ENCODE assay signal across 23 cellular contexts in genomic region chr15:23734856-23735255, GRCh38. TPM values are rescaled to one million over a fixed set of nuclear protein-coding genes. Genes with fewer than 3 reads are reported as not detected.
"Had no signal": no experiment of that assay in that cellular context is flagged by ENCODE, and none has a peak within 500 bp of the region (broad histone marks: within the 10 kb centered on the region; RNA-seq: fewer than 3 reads in every experiment).

No MANE protein-coding gene starts in this region.

- H3K4me3 ChIP-seq: breast epithelium, heart left ventricle, ovary, skin epidermis, thoracic aorta had no signal

- DNase-seq: activated B cell treated with CpG ODN at 0.5 μM for 24 hours; activated CD4-positive, alpha-beta T cell treated with anti-CD3 and anti-CD28 coated beads, Interleukin-2, amount 50 U/mL, for 1 hour; activated CD8-positive, alpha-beta T cell treated with anti-CD3 and anti-CD28 coated beads for 36 hours; activated naive CD8-positive, alpha-beta T cell treated with anti-CD3 and anti-CD28 coated beads, Interleukin-2, amount 50 U/mL, for 24 hours; activated T-cell treated with anti-CD3 and anti-CD28 coated beads, Interleukin-2, amount 50 U/mL, for 48 hours; central memory CD4-positive, alpha-beta T cell; endodermal cell; foreskin fibroblast; heart left ventricle; immature natural killer cell; naive B cell; nephron progenitor cell; ovary; retina; stimulated activated CD4-positive, alpha-beta T cell treated with anti-CD3 and anti-CD28 coated beads, Interleukin-12 subunit alpha, Interleukin-12 subunit beta, amount 100 ng/mL, for 4 hours; stimulated activated CD4-positive, alpha-beta T cell treated with anti-CD3 and anti-CD28 coated beads, Interleukin-4, amount 100 ng/mL, for 1 hour; trophoblast cell had no signal

- ATAC-seq: activated CD8-positive, alpha-beta T cell treated with anti-CD3 and anti-CD28 coated beads for 36 hours; activated naive CD8-positive, alpha-beta T cell treated with anti-CD3 and anti-CD28 coated beads, Interleukin-2, amount 50 U/mL, for 24 hours; esophagus mucosa; heart left ventricle; sciatic nerve had no signal

- H3K4me1 ChIP-seq: breast epithelium, heart left ventricle had no signal

- H3K27me3 ChIP-seq: breast epithelium, heart left ventricle, ovary had no signal

- FAIRE-seq: urothelium cell line had no signal

- H3K27ac ChIP-seq: breast epithelium, heart left ventricle, ovary, skin epidermis, thoracic aorta had no signal

- H3K36me3 ChIP-seq: breast epithelium, heart left ventricle, ovary, thoracic aorta had no signal

- H3K9me3 ChIP-seq: ovary, thoracic aorta had no signal

RNA-seq across cellular contexts. Expression of gene NDN, which starts 47.8 kb away (rescaled TPM):
- total RNA-seq: activated B cell treated with CpG ODN at 0.5 μM for 24 hours had no signal
